ENCODE assay signal across 20 cellular contexts in genomic region chr13:111489301-111489700, GRCh38.
"Had no signal": no experiment of that assay in that cellular context is flagged by ENCODE, and none has a peak within 500 bp of the region (broad histone marks: within the 10 kb centered on the region; RNA-seq: fewer than 3 reads in every experiment).

No MANE protein-coding gene starts in this region.

- H3K4me3 Mint-ChIP-seq: activated naive CD4-positive, alpha-beta T cell treated with anti-CD3 and anti-CD28 coated beads, Interleukin-2, amount 10 ng/mL, durations not matched to agents 7 days and 5 days; activated naive CD8-positive, alpha-beta T cell treated with anti-CD3 and anti-CD28 coated beads, Interleukin-2, amount 10 ng/mL, durations not matched to agents 7 days and 5 days; brain; naive thymus-derived CD4-positive, alpha-beta T cell had no signal

- H3K4me1 Mint-ChIP-seq: activated naive CD4-positive, alpha-beta T cell treated with anti-CD3 and anti-CD28 coated beads, Interleukin-2, amount 10 ng/mL, durations not matched to agents 7 days and 5 days; activated naive CD8-positive, alpha-beta T cell treated with anti-CD3 and anti-CD28 coated beads, Interleukin-2, amount 10 ng/mL, durations not matched to agents 7 days and 5 days; naive thymus-derived CD4-positive, alpha-beta T cell had no signal

- H3K36me3 ChIP-seq: ascending aorta, cardiac muscle cell, left ventricle myocardium inferior, spleen, transverse colon, WERI-Rb-1 had no signal

- H3K4me1 ChIP-seq: ascending aorta, left ventricle myocardium inferior, spleen, testis, transverse colon had no signal

- H3K27ac ChIP-seq: ascending aorta, cardiac muscle cell, left ventricle myocardium inferior, SK-N-MC, spleen, testis, transverse colon, WERI-Rb-1 had no signal

- H3K27me3 ChIP-seq: ascending aorta, cardiac muscle cell, testis, transverse colon had no signal

- H3K27ac Mint-ChIP-seq: activated naive CD4-positive, alpha-beta T cell treated with anti-CD3 and anti-CD28 coated beads, Interleukin-2, amount 10 ng/mL, durations not matched to agents 7 days and 5 days; activated naive CD8-positive, alpha-beta T cell treated with anti-CD3 and anti-CD28 coated beads, Interleukin-2, amount 10 ng/mL, durations not matched to agents 7 days and 5 days; brain; naive thymus-derived CD4-positive, alpha-beta T cell had no signal

- H3K4me3 ChIP-seq: ascending aorta, cardiac muscle cell, left ventricle myocardium inferior, SK-N-MC, spleen, testis, transverse colon had no signal

- DNase-seq: activated CD4-positive, alpha-beta T cell treated with anti-CD3 and anti-CD28 coated beads for 48 hours; activated CD4-positive, alpha-beta T cell treated with anti-CD3 and anti-CD28 coated beads, Interleukin-2, amount 50 U/mL, for 48 hours; activated naive CD4-positive, alpha-beta T cell treated with anti-CD3 and anti-CD28 coated beads, Interleukin-2, amount 10 ng/mL, durations not matched to agents 7 days and 5 days; activated naive CD8-positive, alpha-beta T cell treated with anti-CD3 and anti-CD28 coated beads, Interleukin-2, amount 10 ng/mL, durations not matched to agents 7 days and 5 days; activated T-cell treated with anti-CD3 and anti-CD28 coated beads, Interleukin-2, amount 50 U/mL, for 48 hours; left ventricle myocardium inferior; midbrain; naive thymus-derived CD4-positive, alpha-beta T cell; occipital lobe; right cardiac atrium; spleen; stimulated activated naive CD4-positive, alpha-beta T cell treated with Interleukin-2 at 50 U/mL for 16 hours; T-helper 9 cell; transverse colon; WERI-Rb-1 had no signal

- H3K36me3 Mint-ChIP-seq: activated naive CD4-positive, alpha-beta T cell treated with anti-CD3 and anti-CD28 coated beads, Interleukin-2, amount 10 ng/mL, durations not matched to agents 7 days and 5 days; activated naive CD8-positive, alpha-beta T cell treated with anti-CD3 and anti-CD28 coated beads, Interleukin-2, amount 10 ng/mL, durations not matched to agents 7 days and 5 days had no signal

- H3K9me3 ChIP-seq: testis had no signal
